In genomic region chr7:120278773-120279172, GRCh38 we compare ENCODE assay signal across 29 cellular contexts. TPM values are rescaled to one million over a fixed set of nuclear protein-coding genes. Genes with fewer than 3 reads are reported as not detected.
"Had no signal": no experiment of that assay in that cellular context is flagged by ENCODE, and none has a peak within 500 bp of the region (broad histone marks: within the 10 kb centered on the region; RNA-seq: fewer than 3 reads in every experiment).

No MANE protein-coding gene starts in this region.

- H3K4me1 ChIP-seq: colonic mucosa, pancreas, prostate gland, testis, transverse colon, uterus had no signal

- H3K4me3 ChIP-seq: colonic mucosa, esophagus squamous epithelium, pancreas, prostate gland, skin epidermis, testis, transverse colon, uterus had no signal

- DNase-seq: activated CD4-positive, alpha-beta T cell treated with anti-CD3 and anti-CD28 coated beads for 4 hours; activated CD4-positive, alpha-beta T cell treated with anti-CD3 and anti-CD28 coated beads, Interleukin-2, amount 50 U/mL, for 4 hours; activated naive CD4-positive, alpha-beta T cell; activated T-cell treated with anti-CD3 and anti-CD28 coated beads for 4 hours; activated T-cell treated with anti-CD3 and anti-CD28 coated beads, Interleukin-2, amount 50 U/mL, for 72 hours; colonic mucosa; effector CD8-positive, alpha-beta T cell; esophagus squamous epithelium; foreskin melanocyte; left cardiac atrium; mammary epithelial cell; midbrain; naive thymus-derived CD4-positive, alpha-beta T cell; nucleus accumbens; pancreas; retina; stimulated activated CD4-positive, alpha-beta T cell treated with anti-CD3 and anti-CD28 coated beads, Interleukin-12 subunit alpha, Interleukin-12 subunit beta, amount 100 ng/mL, for 4 hours; stimulated activated CD4-positive, alpha-beta T cell treated with anti-CD3 and anti-CD28 coated beads, Interleukin-4, amount 100 ng/mL, for 1 hour; stimulated activated naive CD8-positive, alpha-beta T cell treated with anti-CD3 and anti-CD28 coated beads, Interleukin-15, Interleukin-2, amounts not matched to agents 100 U/mL and 50 U/mL, for 24 hours; T-helper 9 cell; testis; transverse colon; uterus had no signal

- H3K9me3 ChIP-seq: colonic mucosa, esophagus squamous epithelium, pancreas, prostate gland, testis, transverse colon, uterus had no signal

- H3K36me3 ChIP-seq: colonic mucosa, esophagus squamous epithelium, pancreas, prostate gland, transverse colon, uterus had no signal

- H3K27ac ChIP-seq: colonic mucosa, epithelial cell of prostate, esophagus squamous epithelium, pancreas, prostate gland, skin epidermis, testis, transverse colon, uterus, VCaP had no signal

- H3K27me3 ChIP-seq: testis, uterus had no signal

RNA-seq across cellular contexts. Expression of gene KCND2, which starts 5.8 kb away (rescaled TPM):
- total RNA-seq: activated naive CD4-positive, alpha-beta T cell treated with anti-CD3 and anti-CD28 coated beads, Interleukin-2, amount 50 U/mL, for 72 hours; activated T-cell treated with anti-CD3 and anti-CD28 coated beads, Interleukin-2, amount 50 U/mL, for 72 hours; naive thymus-derived CD4-positive, alpha-beta T cell had no signal
- polyA plus RNA-seq: keratinocyte; mammary epithelial cell; naive thymus-derived CD4-positive, alpha-beta T cell had no signal
